Comparison of ENCODE assay signal across 8 cellular contexts in the genomic region with DNA sequence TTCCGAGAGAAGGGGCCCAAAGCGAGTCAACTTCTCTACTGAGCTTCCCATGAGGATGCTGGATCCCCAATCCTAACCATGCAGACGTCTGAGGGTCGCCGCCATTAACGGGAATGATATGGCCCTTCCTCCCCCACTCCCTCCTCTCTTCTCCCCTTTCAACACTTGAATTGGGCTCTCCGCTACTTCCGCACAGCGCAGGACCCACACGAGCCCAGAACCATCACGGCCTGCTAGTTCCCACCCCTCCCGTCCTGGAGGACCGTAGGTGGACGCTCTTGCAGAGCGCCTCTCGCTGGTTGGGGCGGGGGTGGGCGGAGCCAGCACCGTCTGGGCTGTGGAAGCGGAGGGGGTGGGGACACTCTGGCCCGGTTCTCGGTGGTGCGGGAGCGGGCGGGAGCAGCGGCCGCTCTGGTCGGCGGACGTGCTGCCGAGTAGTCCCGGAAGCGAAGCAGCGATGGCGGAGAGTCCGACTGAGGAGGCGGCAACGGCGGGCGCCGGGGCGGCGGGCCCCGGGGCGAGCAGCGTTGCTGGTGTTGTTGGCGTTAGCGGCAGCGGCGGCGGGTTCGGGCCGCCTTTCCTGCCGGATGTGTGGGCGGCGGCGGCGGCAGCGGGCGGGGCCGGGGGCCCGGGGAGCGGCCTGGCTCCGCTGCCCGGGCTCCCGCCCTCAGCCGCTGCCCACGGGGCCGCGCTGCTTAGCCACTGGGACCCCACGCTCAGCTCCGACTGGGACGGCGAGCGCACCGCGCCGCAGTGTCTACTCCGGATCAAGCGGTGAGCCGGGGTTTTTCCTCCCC. TPM values are rescaled to one million over a fixed set of nuclear protein-coding genes. Genes with fewer than 3 reads are reported as not detected.
DNase-seq lines count a peak whose midpoint lies in the region; ATAC-seq and TF ChIP-seq lines count a peak whose summit lies in the region.

TSS of gene UBE2Z (plus strand) at position 361 of the 797 bp plus-strand sequence. CDS start at position 458, 97 bp downstream.

- H4K20me1 ChIP-seq in OCI-LY1 (ENCODE audit: insufficient read depth, low read length), result 0 out of 2 replicates have a peak, but pooled peaks cover 2% of the 10 kb centered on the region

- peaks cover 31% of the 10 kb centered on the region for H3K36me3 ChIP-seq in OCI-LY1 (ENCODE audit: insufficient read depth, low read length)

- H2AFZ ChIP-seq in OCI-LY1 (ENCODE audit: low read length), result no peak within 1 kb of the TSS

- peaks cover 27% of the 10 kb centered on the region for H3K4me1 ChIP-seq in OCI-LY1 (ENCODE audit: insufficient read depth, low read length, severe bottlenecking)
- peaks cover 41% of the 10 kb centered on the region for H3K4me1 ChIP-seq in mononuclear cell (ENCODE audit: insufficient read depth, low read length)

- H3K4me2 ChIP-seq in OCI-LY1 (ENCODE audit: low read length), result peak within 1 kb of the TSS; percentile 84

- H3F3A ChIP-seq in OCI-LY1 (ENCODE audit: insufficient read depth, low read length), result no peaks in the 10 kb centered on the region

- ATAC-seq in GM21447 (IDR thresholded peaks at IDR 0.05; ENCODE audit: unreplicated experiment), result peak; percentile 78

- no peaks in the 10 kb centered on the region for H3K9me3 ChIP-seq in OCI-LY1 (ENCODE audit: low read length)
- H3K9me3 ChIP-seq in mononuclear cell (ENCODE audit: low read depth, low read length), result no peaks in the 10 kb centered on the region

- peak within 1 kb of the TSS; percentile 27 for H3K27ac ChIP-seq in OCI-LY1 (ENCODE audit: low read depth, low read length, poor library complexity, severe bottlenecking)

- H3K4me3 ChIP-seq in OCI-LY1 (ENCODE audit: low read depth, low read length, poor library complexity, severe bottlenecking) (peak within 1 kb of the TSS; percentile 71), mononuclear cell (ENCODE audit: low read length) (peak within 1 kb of the TSS; percentile 65)

- H3K9ac ChIP-seq in OCI-LY1 (ENCODE audit: low read length), result peak within 1 kb of the TSS; percentile 71

- H3K79me2 ChIP-seq in OCI-LY1 (ENCODE audit: insufficient read depth, low read length), result peaks cover 29% of the 10 kb centered on the region

- H3K27me3 ChIP-seq in OCI-LY1 (ENCODE audit: insufficient read depth, low read length), result no peaks in the 10 kb centered on the region
- H3K27me3 ChIP-seq in mononuclear cell (ENCODE audit: insufficient read depth, low read length), result no peaks in the 10 kb centered on the region

- no peaks in the 10 kb centered on the region for H3K9me2 ChIP-seq in OCI-LY1 (ENCODE audit: low read depth, low read length)

- DNase-seq in DMS 273 (lab: John Stamatoyannopoulos, UW; ENCODE audit: unreplicated experiment), result peak; percentile 98
- DNase-seq in HuH-7 (ENCODE audit: low spot score), result peak; percentile 95
- DNase-seq in activated CD8-positive, alpha-beta memory T cell treated with anti-CD3 and anti-CD28 coated beads, Interleukin-2, amount 50 U/mL, for 48 hours, result peak; percentile 92
- peak; percentile 98 for DNase-seq in epidermal melanocyte (ENCODE audit: insufficient read length, low spot score)
- peak; percentile 68 to 77 for DNase-seq in stimulated activated CD8-positive, alpha-beta memory T cell treated with anti-CD3 and anti-CD28 coated beads, Interleukin-4, amount 100 ng/mL, for 1 hour (ENCODE audit: low read depth in 2 of 2, low spot score in 1 of 2)

- TF ChIP-seq CTCF in OCI-LY1 (IDR thresholded peaks at IDR 0.05; ENCODE audit: low read length), result peak; percentile 41

RNA-seq across cellular contexts. Expression of gene UBE2Z, which starts in this region (rescaled TPM):
- total RNA-seq in mononuclear cell, result 46.1 TPM

Comparison
In these comparisons a context has a peak if more than half of its experiments do, and no peak if none do; other contexts are left out.
1. Peak in every context shown above with its lines: DNase-seq, ATAC-seq, H3K4me3 ChIP-seq and H3K27ac ChIP-seq.